12 cellular contexts compared by ENCODE assay signal in genomic region chr10:102611514-102612095, GRCh38. TPM values are rescaled to one million over a fixed set of nuclear protein-coding genes. Genes with fewer than 3 reads are reported as not detected.
A peak's percentile ranks its signal among the peaks of the same experiment; 100 is the strongest.
DNase-seq lines count a peak whose midpoint lies in the region; ATAC-seq and TF ChIP-seq lines count a peak whose summit lies in the region.
"Had no signal": no experiment of that assay in that cellular context is flagged by ENCODE, and none has a peak within 500 bp of the region (broad histone marks: within the 10 kb centered on the region; RNA-seq: fewer than 3 reads in every experiment).

No MANE protein-coding gene starts in this region.

- BruUV-seq in Calu3 (replicated peaks; lab: Mats Ljungman, UMichigan), result no TSS peak

- H3K4me3 Mint-ChIP-seq in CD4-positive, alpha-beta T cell, result peak overlapping the region; percentile 8
- H3K4me3 Mint-ChIP-seq in progenitor cell of endocrine pancreas (ENCODE audit: low read depth) (no peak overlapping the region), Calu3 (ENCODE audit: low read depth, unreplicated experiment) (no peak overlapping the region)
- H3K4me3 Mint-ChIP-seq: activated CD4-positive, alpha-beta T cell treated with anti-CD3 and anti-CD28 coated beads, Interleukin-2, amount 10 ng/mL, durations not matched to agents 7 days and 5 days; H9 had no signal

- peaks cover 0 to 62% (median 8%) of the 10 kb centered on the region in 4 donors for H3K4me1 ChIP-seq in tibial nerve
- peaks cover 32% of the 10 kb centered on the region for H3K4me1 ChIP-seq in upper lobe of right lung

- intact Hi-C loops in CD4-positive, alpha-beta T cell (cut with DNase I, micrococcal nuclease), result loop anchor here in 1 of 2 experiments (2.0 kb wide), 1 partner anchor 35 kb away; no protein-coding TSS in a partner anchor
- intact Hi-C loops in Calu3 (cut with micrococcal nuclease; ENCODE audit: unreplicated experiment), result no loop called here
- intact Hi-C loops in upper lobe of right lung (cut with DNase I), result no loop called here

- H3K36me3 Mint-ChIP-seq in CD4-positive, alpha-beta T cell (ENCODE audit: low read depth), result peaks cover 20% of the 10 kb centered on the region
- H3K36me3 Mint-ChIP-seq in progenitor cell of endocrine pancreas (ENCODE audit: insufficient read depth) (peaks cover 5% of the 10 kb centered on the region), Calu3 (ENCODE audit: insufficient read depth, unreplicated experiment) (no peaks in the 10 kb centered on the region)

- 47 to 63% methylated on average over 4 of the region's 4 CpGs for WGBS in tibial nerve, 2 donors

- peak overlapping the region; percentile 45 for H3K27ac ChIP-seq in CD4-positive, alpha-beta T cell (ENCODE audit: low read depth, low read length)
- peak overlapping the region in 1 of 4 donors; percentile 4 for H3K27ac ChIP-seq in tibial nerve
- H3K27ac ChIP-seq in upper lobe of right lung, result no peak overlapping the region
- H3K27ac ChIP-seq: SJSA1 had no signal

- no peaks in the 10 kb centered on the region for H3K9me3 Mint-ChIP-seq in CD4-positive, alpha-beta T cell
- H3K9me3 Mint-ChIP-seq in progenitor cell of endocrine pancreas (ENCODE audit: low read depth), result no peaks in the 10 kb centered on the region
- H3K9me3 Mint-ChIP-seq in Calu3 (ENCODE audit: low read depth, unreplicated experiment), result no peaks in the 10 kb centered on the region
- H3K9me3 Mint-ChIP-seq: activated CD4-positive, alpha-beta T cell treated with anti-CD3 and anti-CD28 coated beads, Interleukin-2, amount 10 ng/mL, durations not matched to agents 7 days and 5 days; H9 had no signal

- no peak for TF ChIP-seq CTCF in CD4-positive, alpha-beta T cell (IDR thresholded peaks at IDR 0.05)
- TF ChIP-seq CTCF in epithelial cell of esophagus (IDR thresholded peaks at IDR 0.05; ENCODE audit: insufficient read depth, low read depth, low read length, missing control alignments) (no peak), progenitor cell of endocrine pancreas (IDR thresholded peaks at IDR 0.05; ENCODE audit: unreplicated experiment) (no peak), Calu3 (IDR thresholded peaks at IDR 0.05; ENCODE audit: unreplicated experiment) (no peak), tibial nerve (IDR thresholded peaks at IDR 0.05) (no peak), upper lobe of right lung (IDR thresholded peaks at IDR 0.05) (no peak)

- peak overlapping the region; percentile 99 for H3K27ac Mint-ChIP-seq in CD4-positive, alpha-beta T cell
- H3K27ac Mint-ChIP-seq in progenitor cell of endocrine pancreas (peak overlapping the region; percentile 80), Calu3 (ENCODE audit: unreplicated experiment) (no peak overlapping the region)

- H3K27me3 ChIP-seq in CD4-positive, alpha-beta T cell (ENCODE audit: control insufficient read depth, insufficient read depth, low read length), result no peaks in the 10 kb centered on the region
- no peaks in the 10 kb centered on the region for H3K27me3 ChIP-seq in tibial nerve
- H3K27me3 ChIP-seq in upper lobe of right lung, result no peaks in the 10 kb centered on the region
- H3K27me3 ChIP-seq: SJSA1 had no signal

- no peaks in the 10 kb centered on the region for H3K9me3 ChIP-seq in CD4-positive, alpha-beta T cell (ENCODE audit: control insufficient read depth, low read length)
- H3K9me3 ChIP-seq in tibial nerve (no peaks in the 10 kb centered on the region), upper lobe of right lung (no peaks in the 10 kb centered on the region)
- H3K9me3 ChIP-seq: SJSA1 had no signal

- POLR2A ChIA-PET in CD4-positive, alpha-beta T cell (lab: Charles Lee), result interaction anchor here (0.6 to 2.0 kb wide), 11 partner anchors 10 to 514 kb away, joined by 3 to 17 read pairs (median 5); partner anchors contain the start of genes CNNM2 and TRIM8

- no peak overlapping the region for H3K4me3 ChIP-seq in epithelial cell of esophagus (ENCODE audit: low read length)
- H3K4me3 ChIP-seq in tibial nerve, result no peak overlapping the region
- H3K4me3 ChIP-seq in upper lobe of right lung, result no peak overlapping the region
- H3K4me3 ChIP-seq: SJSA1 had no signal

- TF ChIP-seq POLR2A in tibial nerve (IDR thresholded peaks at IDR 0.05), result no peak

- DNase-seq in CD4-positive, alpha-beta T cell, result no peak
- peak; percentile 39 for DNase-seq in RKO (ENCODE audit: low spot score)
- DNase-seq in epithelial cell of esophagus (ENCODE audit: low read depth), result peak; percentile 68
- no peak for DNase-seq in progenitor cell of endocrine pancreas (ENCODE audit: low spot score, unreplicated experiment)
- DNase-seq in Calu3, result no peak
- DNase-seq in tibial nerve (ENCODE audit: low spot score in 2 of 2), result no peak
- DNase-seq in upper lobe of right lung, result no peak
- DNase-seq: H9, NCI-H345 had no signal

- no peak for ATAC-seq in CD4-positive, alpha-beta T cell (ENCODE audit: poor library complexity)
- ATAC-seq in GM21717 (IDR thresholded peaks at IDR 0.05; ENCODE audit: unreplicated experiment) (no peak), upper lobe of right lung (no peak)

- H3K27me3 Mint-ChIP-seq in CD4-positive, alpha-beta T cell, result no peaks in the 10 kb centered on the region
- no peaks in the 10 kb centered on the region for H3K27me3 Mint-ChIP-seq in progenitor cell of endocrine pancreas
- no peaks in the 10 kb centered on the region for H3K27me3 Mint-ChIP-seq in Calu3 (ENCODE audit: unreplicated experiment)
- H3K27me3 Mint-ChIP-seq: activated CD4-positive, alpha-beta T cell treated with anti-CD3 and anti-CD28 coated beads, Interleukin-2, amount 10 ng/mL, durations not matched to agents 7 days and 5 days had no signal

- TF ChIP-seq EP300 in tibial nerve (IDR thresholded peaks at IDR 0.05), result no peak

- CTCF ChIA-PET in CD4-positive, alpha-beta T cell (lab: Charles Lee), result interaction anchor here (0.9 to 2.7 kb wide), 6 partner anchors 10 to 102 kb away, joined by 3 to 16 read pairs (median 5); partner anchors contain the start of gene TRIM8
- CTCF ChIA-PET in Calu3 (lab: Charles Lee), result no interaction called here

- H3K36me3 ChIP-seq in tibial nerve (peaks cover 2 to 26% (median 6%) of the 10 kb centered on the region in 3 donors), upper lobe of right lung (peaks cover 7% of the 10 kb centered on the region)

- peaks cover 35% of the 10 kb centered on the region for H3K4me1 Mint-ChIP-seq in CD4-positive, alpha-beta T cell (ENCODE audit: low read depth)
- peaks cover 20% of the 10 kb centered on the region for H3K4me1 Mint-ChIP-seq in progenitor cell of endocrine pancreas (ENCODE audit: low read depth)
- H3K4me1 Mint-ChIP-seq in Calu3 (ENCODE audit: low read depth, unreplicated experiment), result peaks cover 13% of the 10 kb centered on the region

RNA-seq across cellular contexts. Expression of gene TRIM8, which starts 32.7 kb away (rescaled TPM):
- total RNA-seq in CD4-positive, alpha-beta T cell, result 10 to 100 TPM; 80.9 to 81.6 TPM
- total RNA-seq in progenitor cell of endocrine pancreas (66.1 and 69.1 TPM in 2 replicates), Calu3 (2022) (52.1 and 66.3 TPM in 2 replicates), tibial nerve (100 to 1,000 TPM; 156 to 206 (median 157) TPM), upper lobe of right lung (146 TPM)

Comparison
In these comparisons a context has a peak if more than half of its experiments do, and no peak if none do; other contexts are left out.
1. DNase-seq: peak in RKO (single experiment) and epithelial cell of esophagus (single experiment); none in CD4-positive, alpha-beta T cell (0 of 10), progenitor cell of endocrine pancreas (single experiment), Calu3 (single experiment), tibial nerve (0 of 2) and upper lobe of right lung (single experiment).